1 cellular context compared by ENCODE assay signal in genomic region chr12:632102-632696, GRCh38.
TF ChIP-seq lines count a peak whose summit lies in the region.

No MANE protein-coding gene starts in this region.

TF ChIP-seq in GM23338, 12 proteins besides CTCF, POLR2A, EP300 and RAD21 (continued from another document):
- no peak for TF ChIP-seq ZNF462 (CRISPR knock-in tag; IDR thresholded peaks at IDR 0.05)
